9 cellular contexts compared by ENCODE assay signal in genomic region chr4:76989391-76990061, GRCh38. TPM values are rescaled to one million over a fixed set of nuclear protein-coding genes. Genes with fewer than 3 reads are reported as not detected.
A peak's percentile ranks its signal among the peaks of the same experiment; 100 is the strongest.
DNase-seq lines count a peak whose midpoint lies in the region; ATAC-seq and TF ChIP-seq lines count a peak whose summit lies in the region.
"Had no signal": no experiment of that assay in that cellular context is flagged by ENCODE, and none has a peak within 500 bp of the region (broad histone marks: within the 10 kb centered on the region; RNA-seq: fewer than 3 reads in every experiment).

No MANE protein-coding gene starts in this region.

- H2BK120ac ChIP-seq in mesenchymal stem cell (ENCODE audit: low read depth, low read length) = no peak overlapping the region

- H2BK15ac ChIP-seq in mesenchymal stem cell (ENCODE audit: low read depth, poor library complexity, severe bottlenecking) = no peak overlapping the region

- peak overlapping the region; percentile 71 for H3K27ac ChIP-seq in mesenchymal stem cell (ENCODE audit: low read length, poor library complexity, severe bottlenecking)
- H3K27ac ChIP-seq: SK-N-MC had no signal

- peaks cover 16% of the 10 kb centered on the region for H3K4me1 ChIP-seq in mesenchymal stem cell (ENCODE audit: control insufficient read depth, insufficient read depth, low read depth, low read length)

- POLR2A ChIA-PET in GM10248 (lab: Yijun Ruan, JAX) = no interaction called here

- H2AFZ ChIP-seq in mesenchymal stem cell (ENCODE audit: low read depth, low read length) = no peak overlapping the region

- H3K36me3 ChIP-seq in mesenchymal stem cell (ENCODE audit: control insufficient read depth in 1 of 2, insufficient read depth in 2 of 2, low read depth in 1 of 2, low read length in 2 of 2) = peaks cover 0 to 2% of the 10 kb centered on the region in 2 experiments

- H2BK12ac ChIP-seq in mesenchymal stem cell (ENCODE audit: low read length in 2 of 2) = peak overlapping the region in 1 of 2 experiments; percentile 46

- H3K79me1 ChIP-seq in mesenchymal stem cell (replicated peaks; ENCODE audit: low read length, poor library complexity, severe bottlenecking) = no peaks in the 10 kb centered on the region

- no peak overlapping the region for H4K8ac ChIP-seq in mesenchymal stem cell (ENCODE audit: low read length)

- ATAC-seq in HG03045 (IDR thresholded peaks at IDR 0.05; ENCODE audit: unreplicated experiment) = no peak
- ATAC-seq in HG02763 (IDR thresholded peaks at IDR 0.05; ENCODE audit: unreplicated experiment) = no peak

- CTCF ChIA-PET in GM10248 (lab: Yijun Ruan, JAX) = interaction anchor here (0.7 to 1.5 kb wide), 3 partner anchors 9 to 55 kb away, joined by 3 to 4 read pairs (median 4); no protein-coding TSS in a partner anchor

- DNase-seq in T-helper 22 cell (ENCODE audit: low read depth) (peak; percentile 67), mesenchymal stem cell (no peak), DMS79 treated with DMSO at 0.1 percent for 48 hours (lab: John Stamatoyannopoulos, UW) (no peak), GM10248 (ENCODE audit: extremely low spot score) (no peak)
- DNase-seq in activated T-cell treated with anti-CD3 and anti-CD28 coated beads, Interleukin-2, amount 50 U/mL, for 48 hours = peak; percentile 53 to 57
- DNase-seq in stimulated activated CD8-positive, alpha-beta memory T cell treated with anti-CD3 and anti-CD28 coated beads, Interleukin-7, amount 100 ng/mL, for 48 hours (ENCODE audit: extremely low read depth in 1 of 2, low read depth in 1 of 2) = peak; percentile 14 to 42

- H3K4me3 ChIP-seq in mesenchymal stem cell (ENCODE audit: insufficient read depth in 1 of 2, low read depth in 1 of 2, low read length in 2 of 2) = no peak overlapping the region
- H3K4me3 ChIP-seq: SK-N-MC had no signal

- 99% methylated on average over 8 of the region's 13 CpGs for WGBS in mesenchymal stem cell

- no peak overlapping the region for H3K4me2 ChIP-seq in mesenchymal stem cell (ENCODE audit: low read length, poor library complexity, severe bottlenecking)

- no peaks in the 10 kb centered on the region for H3K9me3 ChIP-seq in mesenchymal stem cell (ENCODE audit: control insufficient read depth, low read length)

- H4K91ac ChIP-seq in mesenchymal stem cell (ENCODE audit: low read length) = no peak overlapping the region

- no peak overlapping the region for H3K23ac ChIP-seq in mesenchymal stem cell (ENCODE audit: low read length in 2 of 2)

- H3K9ac ChIP-seq in mesenchymal stem cell (ENCODE audit: low read length) = no peak overlapping the region

- H2AK5ac ChIP-seq in mesenchymal stem cell (ENCODE audit: low read length, severe bottlenecking) = peak overlapping the region; percentile 83

- H2BK5ac ChIP-seq in mesenchymal stem cell (ENCODE audit: low read depth, low read length, poor library complexity, severe bottlenecking) = no peak overlapping the region

- no peak overlapping the region for H3K4ac ChIP-seq in mesenchymal stem cell (ENCODE audit: low read depth in 1 of 2, low read length in 2 of 2)

- no peak for TF ChIP-seq CTCF in GM10248 (IDR thresholded peaks at IDR 0.05; ENCODE audit: control extremely low read depth, extremely low read depth, low read depth, missing control alignments)

- no peaks in the 10 kb centered on the region for H3K27me3 ChIP-seq in mesenchymal stem cell (ENCODE audit: control insufficient read depth in 1 of 2, insufficient read depth in 1 of 2, low read length in 2 of 2)

- no peak overlapping the region for H3K18ac ChIP-seq in mesenchymal stem cell (ENCODE audit: low read depth in 1 of 2, low read length in 2 of 2)

- no peak overlapping the region for H3K14ac ChIP-seq in mesenchymal stem cell (ENCODE audit: low read length in 2 of 2)

RNA-seq across cellular contexts. Expression of gene SEPTIN11, which starts 40.0 kb away (rescaled TPM):
- polyA plus RNA-seq in mesenchymal stem cell (2013, experiment 1 of 2) = 510 TPM
- polyA plus RNA-seq in mesenchymal stem cell (2013, experiment 2 of 2) = 468 TPM

Comparison
In these comparisons a context has a peak if more than half of its experiments do, and no peak if none do; other contexts are left out.
1. DNase-seq: peak in T-helper 22 cell (single experiment), activated T-cell treated with anti-CD3 and anti-CD28 coated beads, Interleukin-2, amount 50 U/mL, for 48 hours (2 of 2) and stimulated activated CD8-positive, alpha-beta memory T cell treated with anti-CD3 and anti-CD28 coated beads, Interleukin-7, amount 100 ng/mL, for 48 hours (2 of 2); none in mesenchymal stem cell (single experiment), DMS79 treated with DMSO at 0.1 percent for 48 hours (single experiment) and GM10248 (single experiment).